Comparison of ENCODE assay signal across 9 cellular contexts in genomic region chr1:32448773-32449456, GRCh38. TPM values are rescaled to one million over a fixed set of nuclear protein-coding genes. Genes with fewer than 3 reads are reported as not detected.
DNase-seq lines count a peak whose midpoint lies in the region; ATAC-seq and TF ChIP-seq lines count a peak whose summit lies in the region.
"Had no signal": no experiment of that assay in that cellular context is flagged by ENCODE, and none has a peak within 500 bp of the region (broad histone marks: within the 10 kb centered on the region; RNA-seq: fewer than 3 reads in every experiment).

No MANE protein-coding gene starts in this region.

- H2AFZ ChIP-seq in osteoblast (ENCODE audit: low read length) = peak overlapping the region; percentile 52

- H3K36me3 ChIP-seq in osteoblast (ENCODE audit: insufficient read depth, low read length) = no peaks in the 10 kb centered on the region

- H4K20me1 ChIP-seq in osteoblast (ENCODE audit: insufficient read depth, low read length) = no peaks in the 10 kb centered on the region

- H3K4me1 Mint-ChIP-seq in natural killer cell = no peaks in the 10 kb centered on the region

- TF ChIP-seq CTCF in osteoblast (IDR thresholded peaks at IDR 0.05; ENCODE audit: extremely low read depth, low read depth, low read length) (peak; percentile 10), natural killer cell (IDR thresholded peaks at IDR 0.05) (no peak)

- H3K27me3 ChIP-seq in osteoblast (ENCODE audit: insufficient read depth, low read length) = peaks cover 8% of the 10 kb centered on the region

- H3K36me3 Mint-ChIP-seq in natural killer cell = no peaks in the 10 kb centered on the region
- H3K36me3 Mint-ChIP-seq: brain had no signal

- no peak overlapping the region for H3K27ac Mint-ChIP-seq in natural killer cell

- H3K27me3 Mint-ChIP-seq in natural killer cell (ENCODE audit: low read depth in 2 of 2) = peaks cover 4 to 23% of the 10 kb centered on the region in 2 donors

- H3K79me2 ChIP-seq in osteoblast (ENCODE audit: insufficient read depth, low read length) = no peaks in the 10 kb centered on the region

- no peak overlapping the region for H3K4me3 ChIP-seq in Jurkat, Clone E6-1 (ENCODE audit: low read length)
- no peak overlapping the region for H3K4me3 ChIP-seq in osteoblast (ENCODE audit: insufficient read depth, low read length)

- H3K4me2 ChIP-seq in osteoblast (ENCODE audit: insufficient read depth, low read length) = peak overlapping the region; percentile 90

- ATAC-seq in GM19324 (IDR thresholded peaks at IDR 0.05; ENCODE audit: low FRiP score, unreplicated experiment) = no peak
- ATAC-seq in HG03432 (IDR thresholded peaks at IDR 0.05; ENCODE audit: unreplicated experiment) = no peak
- no peak for ATAC-seq in natural killer cell

- H3K27ac ChIP-seq in osteoblast (ENCODE audit: low read depth, low read length) = no peak overlapping the region

- peaks cover 3% of the 10 kb centered on the region for H3K9me3 ChIP-seq in osteoblast (ENCODE audit: low read depth, low read length)

- H3K9me3 Mint-ChIP-seq in natural killer cell = no peaks in the 10 kb centered on the region

- peaks cover 11% of the 10 kb centered on the region for H3K4me1 ChIP-seq in osteoblast (ENCODE audit: insufficient read depth, low read length)

- DNase-seq in NCI-H345 (lab: John Stamatoyannopoulos, UW) = peak; percentile 7
- no peak for DNase-seq in NCI-H345 treated with DMSO at 0.1 percent for 48 hours (lab: John Stamatoyannopoulos, UW; ENCODE audit: unreplicated experiment)
- DNase-seq in Jurkat, Clone E6-1 (ENCODE audit: low read depth, low spot score) = peak; percentile 35
- DNase-seq in amniotic epithelial cell (ENCODE audit: low read depth) = peak; percentile 23
- DNase-seq in osteoblast (ENCODE audit: insufficient read length, low spot score, missing footprints) = no peak
- DNase-seq in natural killer cell = no peak

- H3K4me3 Mint-ChIP-seq in natural killer cell = no peak overlapping the region

- intact Hi-C loops in natural killer cell (cut with micrococcal nuclease) = loop anchor here (10.0 kb wide), 1 partner anchor 426 kb away; the partner anchor contains the start of gene FNDC5

RNA-seq across cellular contexts. Expression of gene ZBTB8B, which starts 16.0 kb away (rescaled TPM):
- polyA plus RNA-seq in Jurkat, Clone E6-1 (2012; ENCODE audit: insufficient read depth, insufficient read length) = not detected
- under 0.01 TPM in 2 replicates for total RNA-seq in osteoblast
- not detected for total RNA-seq in natural killer cell

RNA-seq across cellular contexts. Expression of gene BSDC1, which starts 54.7 kb away (rescaled TPM):
- 33.1 TPM for polyA plus RNA-seq in Jurkat, Clone E6-1 (2012; ENCODE audit: insufficient read depth, insufficient read length)
- 68.0 and 69.0 TPM in 2 replicates for total RNA-seq in osteoblast
- 100 to 1,000 TPM; 150 to 203 (median 174) TPM for total RNA-seq in natural killer cell

Comparison
In these comparisons a context has a peak if more than half of its experiments do, and no peak if none do; other contexts are left out.
1. DNase-seq: peak in NCI-H345 (single experiment), Jurkat, Clone E6-1 (single experiment) and amniotic epithelial cell (single experiment); none in NCI-H345 treated with DMSO at 0.1 percent for 48 hours (single experiment), osteoblast (single experiment) and natural killer cell (single experiment).